1 cellular context compared by ENCODE assay signal in the genomic region with DNA sequence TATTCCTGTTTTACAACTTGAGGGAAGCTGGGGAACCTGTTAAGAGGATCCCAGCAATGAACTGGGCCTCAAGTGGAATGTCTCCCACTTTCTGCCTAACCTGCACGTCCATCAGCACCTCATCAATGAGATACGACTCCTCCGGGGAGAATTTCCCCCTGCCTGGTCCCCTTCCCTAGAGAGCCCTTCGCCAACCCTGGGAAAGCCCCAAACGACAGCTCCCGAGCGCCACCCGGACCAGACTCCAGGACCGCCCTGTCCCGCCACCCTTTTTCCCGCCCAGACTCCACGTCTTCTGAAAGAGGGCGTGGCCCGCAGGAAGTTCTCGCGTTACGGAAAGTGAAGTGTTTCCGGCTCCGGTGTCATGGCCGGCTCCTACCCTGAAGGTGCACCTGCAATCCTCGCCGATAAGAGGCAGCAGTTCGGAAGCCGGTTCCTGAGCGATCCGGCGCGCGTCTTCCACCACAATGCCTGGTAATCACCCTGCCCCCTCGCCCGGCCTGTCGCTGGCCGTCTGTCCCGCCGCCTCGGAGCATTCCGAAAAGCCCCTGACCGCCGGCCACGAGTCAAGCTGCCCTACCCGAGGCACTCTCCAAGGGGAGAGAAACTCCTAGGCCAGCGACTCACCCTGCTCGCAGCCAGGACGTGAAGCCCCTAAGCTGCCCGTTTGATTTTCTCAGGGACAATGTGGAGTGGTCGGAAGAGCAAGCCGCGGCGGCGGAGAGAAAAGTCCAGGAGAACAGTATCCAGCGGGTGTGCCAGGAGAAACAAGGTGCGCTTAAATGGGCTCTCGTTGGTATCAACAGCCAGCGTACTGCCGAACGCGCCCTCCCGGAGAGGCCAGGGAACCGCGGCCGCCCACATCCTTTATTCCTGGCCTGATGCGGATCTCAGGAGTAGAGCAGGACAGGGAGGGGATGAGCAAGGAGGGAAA.
TF ChIP-seq lines count a peak whose summit lies in the region.

A gene with protein sequence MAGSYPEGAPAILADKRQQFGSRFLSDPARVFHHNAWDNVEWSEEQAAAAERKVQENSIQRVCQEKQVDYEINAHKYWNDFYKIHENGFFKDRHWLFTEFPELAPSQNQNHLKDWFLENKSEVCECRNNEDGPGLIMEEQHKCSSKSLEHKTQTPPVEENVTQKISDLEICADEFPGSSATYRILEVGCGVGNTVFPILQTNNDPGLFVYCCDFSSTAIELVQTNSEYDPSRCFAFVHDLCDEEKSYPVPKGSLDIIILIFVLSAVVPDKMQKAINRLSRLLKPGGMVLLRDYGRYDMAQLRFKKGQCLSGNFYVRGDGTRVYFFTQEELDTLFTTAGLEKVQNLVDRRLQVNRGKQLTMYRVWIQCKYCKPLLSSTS (plus strand): TSS at position 347 of the 934 bp plus-strand sequence. CDS start 18 bp downstream, at position 365.

TF ChIP-seq in HEK293, 187 proteins besides CTCF, POLR2A, EP300 and RAD21 (continued from another document):
- peak; percentile 10; the same call in 1 of the 2 replicates for TF ChIP-seq ZSCAN4 (tag by site-specific recombination; IDR thresholded peaks at IDR 0.05)
- TF ChIP-seq ZSCAN30 (tag by site-specific recombination; IDR thresholded peaks at IDR 0.05), result peak; percentile 42; the same call in 1 of the 2 replicates
- TF ChIP-seq ZNF341 (tag by site-specific recombination; IDR thresholded peaks at IDR 0.05; ENCODE audit: low read depth), result peak; percentile 67
- TF ChIP-seq ZBTB26 (tag by site-specific recombination; optimal IDR thresholded peaks at IDR 0.05), result peak; percentile 44
- peak; percentile 10; the same call in 1 of the 2 replicates for TF ChIP-seq ZNF654 (tag by site-specific recombination; IDR thresholded peaks at IDR 0.05; ENCODE audit: low read depth)
- peak; percentile 94 for TF ChIP-seq KLF8 (tag by site-specific recombination; IDR thresholded peaks at IDR 0.05)
- TF ChIP-seq KLF10 (tag by site-specific recombination; IDR thresholded peaks at IDR 0.05), result peak; percentile 81
- TF ChIP-seq, protein P1, sequence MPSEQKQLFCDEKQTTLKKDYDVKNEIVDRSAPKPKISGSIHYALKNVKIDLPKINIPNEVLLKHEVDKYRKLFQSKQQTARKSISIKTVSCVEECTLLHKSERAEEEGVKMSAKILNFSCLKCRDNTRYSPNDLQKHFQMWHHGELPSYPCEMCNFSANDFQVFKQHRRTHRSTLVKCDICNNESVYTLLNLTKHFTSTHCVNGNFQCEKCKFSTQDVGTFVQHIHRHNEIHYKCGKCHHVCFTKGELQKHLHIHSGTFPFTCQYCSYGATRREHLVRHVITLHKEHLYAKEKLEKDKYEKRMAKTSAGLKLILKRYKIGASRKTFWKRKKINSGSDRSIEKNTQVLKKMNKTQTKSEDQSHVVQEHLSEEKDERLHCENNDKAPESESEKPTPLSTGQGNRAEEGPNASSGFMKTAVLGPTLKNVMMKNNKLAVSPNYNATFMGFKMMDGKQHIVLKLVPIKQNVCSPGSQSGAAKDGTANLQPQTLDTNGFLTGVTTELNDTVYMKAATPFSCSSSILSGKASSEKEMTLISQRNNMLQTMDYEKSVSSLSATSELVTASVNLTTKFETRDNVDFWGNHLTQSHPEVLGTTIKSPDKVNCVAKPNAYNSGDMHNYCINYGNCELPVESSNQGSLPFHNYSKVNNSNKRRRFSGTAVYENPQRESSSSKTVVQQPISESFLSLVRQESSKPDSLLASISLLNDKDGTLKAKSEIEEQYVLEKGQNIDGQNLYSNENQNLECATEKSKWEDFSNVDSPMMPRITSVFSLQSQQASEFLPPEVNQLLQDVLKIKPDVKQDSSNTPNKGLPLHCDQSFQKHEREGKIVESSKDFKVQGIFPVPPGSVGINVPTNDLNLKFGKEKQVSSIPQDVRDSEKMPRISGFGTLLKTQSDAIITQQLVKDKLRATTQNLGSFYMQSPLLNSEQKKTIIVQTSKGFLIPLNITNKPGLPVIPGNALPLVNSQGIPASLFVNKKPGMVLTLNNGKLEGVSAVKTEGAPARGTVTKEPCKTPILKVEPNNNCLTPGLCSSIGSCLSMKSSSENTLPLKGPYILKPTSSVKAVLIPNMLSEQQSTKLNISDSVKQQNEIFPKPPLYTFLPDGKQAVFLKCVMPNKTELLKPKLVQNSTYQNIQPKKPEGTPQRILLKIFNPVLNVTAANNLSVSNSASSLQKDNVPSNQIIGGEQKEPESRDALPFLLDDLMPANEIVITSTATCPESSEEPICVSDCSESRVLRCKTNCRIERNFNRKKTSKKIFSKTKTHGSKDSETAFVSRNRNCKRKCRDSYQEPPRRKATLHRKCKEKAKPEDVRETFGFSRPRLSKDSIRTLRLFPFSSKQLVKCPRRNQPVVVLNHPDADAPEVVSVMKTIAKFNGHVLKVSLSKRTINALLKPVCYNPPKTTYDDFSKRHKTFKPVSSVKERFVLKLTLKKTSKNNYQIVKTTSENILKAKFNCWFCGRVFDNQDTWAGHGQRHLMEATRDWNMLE (tag by site-specific recombination; conservative IDR thresholded peaks at IDR 0.05; ENCODE audit: low read depth), result peak; percentile 92
- peak; percentile 86 for TF ChIP-seq ZNF501 (tag by site-specific recombination; IDR thresholded peaks at IDR 0.05)
- TF ChIP-seq ZNF423 (tag by site-specific recombination; IDR thresholded peaks at IDR 0.05), result 0 out of 2 replicates have a peak, but pooled peaks have one; percentile 42
- TF ChIP-seq ZNF600 (tag by site-specific recombination; IDR thresholded peaks at IDR 0.05), result peak; percentile 89
- TF ChIP-seq ZXDB (tag by site-specific recombination; IDR thresholded peaks at IDR 0.05), result peak; percentile 77
- peak; percentile 11; the same call in 1 of the 2 replicates for TF ChIP-seq ZBTB48 (tag by site-specific recombination; IDR thresholded peaks at IDR 0.05)
- TF ChIP-seq GLIS2 (tag by site-specific recombination; IDR thresholded peaks at IDR 0.05), result peak; percentile 33; the same call in 1 of the 2 replicates
- TF ChIP-seq IKZF3 (tag by site-specific recombination; IDR thresholded peaks at IDR 0.05), result peak; percentile 85
- TF ChIP-seq YY1 (tag by site-specific recombination; IDR thresholded peaks at IDR 0.05), result peak; percentile 82
- TF ChIP-seq KLF9 (tag by site-specific recombination; IDR thresholded peaks at IDR 0.05; ENCODE audit: low read depth), result peak; percentile 96
- peak; percentile 79 for TF ChIP-seq ZNF335 (tag by site-specific recombination; conservative IDR thresholded peaks at IDR 0.05)
- peak; percentile 77; the same call in 1 of the 2 replicates for TF ChIP-seq ZBTB21 (tag by site-specific recombination; IDR thresholded peaks at IDR 0.05)
- peak; percentile 94 for TF ChIP-seq KLF7 (tag by site-specific recombination; IDR thresholded peaks at IDR 0.05; ENCODE audit: borderline replicate concordance)
- TF ChIP-seq ZNF843 (tag by site-specific recombination; IDR thresholded peaks at IDR 0.05), result 0 out of 2 replicates have a peak, but pooled peaks have one; percentile 11
- TF ChIP-seq ZBTB8A (tag by site-specific recombination; IDR thresholded peaks at IDR 0.05), result peak; percentile 86
- peak; percentile 65 for TF ChIP-seq ZEB2 (tag by site-specific recombination; IDR thresholded peaks at IDR 0.05)
- peak; percentile 78 for TF ChIP-seq KLF17 (tag by site-specific recombination; IDR thresholded peaks at IDR 0.05)
- peak; percentile 44; the same call in 1 of the 2 replicates for TF ChIP-seq ZFP69B (tag by site-specific recombination; IDR thresholded peaks at IDR 0.05)
- TF ChIP-seq, protein P2, sequence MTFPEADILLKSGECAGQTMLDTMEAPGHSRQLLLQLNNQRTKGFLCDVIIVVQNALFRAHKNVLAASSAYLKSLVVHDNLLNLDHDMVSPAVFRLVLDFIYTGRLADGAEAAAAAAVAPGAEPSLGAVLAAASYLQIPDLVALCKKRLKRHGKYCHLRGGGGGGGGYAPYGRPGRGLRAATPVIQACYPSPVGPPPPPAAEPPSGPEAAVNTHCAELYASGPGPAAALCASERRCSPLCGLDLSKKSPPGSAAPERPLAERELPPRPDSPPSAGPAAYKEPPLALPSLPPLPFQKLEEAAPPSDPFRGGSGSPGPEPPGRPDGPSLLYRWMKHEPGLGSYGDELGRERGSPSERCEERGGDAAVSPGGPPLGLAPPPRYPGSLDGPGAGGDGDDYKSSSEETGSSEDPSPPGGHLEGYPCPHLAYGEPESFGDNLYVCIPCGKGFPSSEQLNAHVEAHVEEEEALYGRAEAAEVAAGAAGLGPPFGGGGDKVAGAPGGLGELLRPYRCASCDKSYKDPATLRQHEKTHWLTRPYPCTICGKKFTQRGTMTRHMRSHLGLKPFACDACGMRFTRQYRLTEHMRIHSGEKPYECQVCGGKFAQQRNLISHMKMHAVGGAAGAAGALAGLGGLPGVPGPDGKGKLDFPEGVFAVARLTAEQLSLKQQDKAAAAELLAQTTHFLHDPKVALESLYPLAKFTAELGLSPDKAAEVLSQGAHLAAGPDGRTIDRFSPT (tag by site-specific recombination; IDR thresholded peaks at IDR 0.05), result peak; percentile 55; the same call in 1 of the 2 replicates
- peak; percentile 60 for TF ChIP-seq SP7 (tag by site-specific recombination; IDR thresholded peaks at IDR 0.05)
- TF ChIP-seq ZNF629 (tag by site-specific recombination; IDR thresholded peaks at IDR 0.05), result peak; percentile 89
- TF ChIP-seq ZBTB17 (tag by site-specific recombination; IDR thresholded peaks at IDR 0.05), result peak; percentile 88
- TF ChIP-seq ZNF2 (tag by site-specific recombination; IDR thresholded peaks at IDR 0.05), result 0 out of 2 replicates have a peak, but pooled peaks have one; percentile 44
- peak; percentile 65; the same call in 1 of the 2 replicates for TF ChIP-seq YY2 (tag by site-specific recombination; IDR thresholded peaks at IDR 0.05)
- peak; percentile 66; the same call in 1 of the 2 replicates for TF ChIP-seq ZFP37 (tag by site-specific recombination; IDR thresholded peaks at IDR 0.05)
- TF ChIP-seq, protein P3, sequence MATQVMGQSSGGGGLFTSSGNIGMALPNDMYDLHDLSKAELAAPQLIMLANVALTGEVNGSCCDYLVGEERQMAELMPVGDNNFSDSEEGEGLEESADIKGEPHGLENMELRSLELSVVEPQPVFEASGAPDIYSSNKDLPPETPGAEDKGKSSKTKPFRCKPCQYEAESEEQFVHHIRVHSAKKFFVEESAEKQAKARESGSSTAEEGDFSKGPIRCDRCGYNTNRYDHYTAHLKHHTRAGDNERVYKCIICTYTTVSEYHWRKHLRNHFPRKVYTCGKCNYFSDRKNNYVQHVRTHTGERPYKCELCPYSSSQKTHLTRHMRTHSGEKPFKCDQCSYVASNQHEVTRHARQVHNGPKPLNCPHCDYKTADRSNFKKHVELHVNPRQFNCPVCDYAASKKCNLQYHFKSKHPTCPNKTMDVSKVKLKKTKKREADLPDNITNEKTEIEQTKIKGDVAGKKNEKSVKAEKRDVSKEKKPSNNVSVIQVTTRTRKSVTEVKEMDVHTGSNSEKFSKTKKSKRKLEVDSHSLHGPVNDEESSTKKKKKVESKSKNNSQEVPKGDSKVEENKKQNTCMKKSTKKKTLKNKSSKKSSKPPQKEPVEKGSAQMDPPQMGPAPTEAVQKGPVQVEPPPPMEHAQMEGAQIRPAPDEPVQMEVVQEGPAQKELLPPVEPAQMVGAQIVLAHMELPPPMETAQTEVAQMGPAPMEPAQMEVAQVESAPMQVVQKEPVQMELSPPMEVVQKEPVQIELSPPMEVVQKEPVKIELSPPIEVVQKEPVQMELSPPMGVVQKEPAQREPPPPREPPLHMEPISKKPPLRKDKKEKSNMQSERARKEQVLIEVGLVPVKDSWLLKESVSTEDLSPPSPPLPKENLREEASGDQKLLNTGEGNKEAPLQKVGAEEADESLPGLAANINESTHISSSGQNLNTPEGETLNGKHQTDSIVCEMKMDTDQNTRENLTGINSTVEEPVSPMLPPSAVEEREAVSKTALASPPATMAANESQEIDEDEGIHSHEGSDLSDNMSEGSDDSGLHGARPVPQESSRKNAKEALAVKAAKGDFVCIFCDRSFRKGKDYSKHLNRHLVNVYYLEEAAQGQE (tag by site-specific recombination; IDR thresholded peaks at IDR 0.05), result peak; percentile 29; the same call in 1 of the 2 replicates
- TF ChIP-seq GLIS1 (tag by site-specific recombination; IDR thresholded peaks at IDR 0.05), result peak; percentile 36
